1 cellular context compared by ENCODE assay signal in the genomic region with DNA sequence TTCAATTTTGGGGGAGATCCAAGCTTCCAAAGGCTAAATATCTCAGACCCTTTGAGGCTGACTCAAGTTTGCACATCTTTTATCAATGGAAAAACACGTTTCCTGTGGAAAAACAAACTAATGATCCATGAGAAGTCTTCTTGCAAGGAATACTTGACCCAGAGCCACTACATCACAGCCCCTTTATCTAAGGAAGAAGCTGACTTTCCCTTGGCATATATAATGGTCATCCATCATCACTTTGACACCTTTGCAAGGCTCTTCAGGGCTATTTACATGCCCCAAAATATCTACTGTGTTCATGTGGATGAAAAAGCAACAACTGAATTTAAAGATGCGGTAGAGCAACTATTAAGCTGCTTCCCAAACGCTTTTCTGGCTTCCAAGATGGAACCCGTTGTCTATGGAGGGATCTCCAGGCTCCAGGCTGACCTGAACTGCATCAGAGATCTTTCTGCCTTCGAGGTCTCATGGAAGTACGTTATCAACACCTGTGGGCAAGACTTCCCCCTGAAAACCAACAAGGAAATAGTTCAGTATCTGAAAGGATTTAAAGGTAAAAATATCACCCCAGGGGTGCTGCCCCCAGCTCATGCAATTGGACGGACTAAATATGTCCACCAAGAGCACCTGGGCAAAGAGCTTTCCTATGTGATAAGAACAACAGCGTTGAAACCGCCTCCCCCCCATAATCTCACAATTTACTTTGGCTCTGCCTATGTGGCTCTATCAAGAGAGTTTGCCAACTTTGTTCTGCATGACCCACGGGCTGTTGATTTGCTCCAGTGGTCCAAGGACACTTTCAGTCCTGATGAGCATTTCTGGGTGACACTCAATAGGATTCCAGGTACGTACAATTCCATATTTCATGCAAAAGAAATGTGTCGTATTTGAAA.
TF ChIP-seq lines count a peak whose summit lies in the region.

No MANE protein-coding gene starts in this region.

TF ChIP-seq in H1, 55 proteins besides CTCF, POLR2A, EP300 and RAD21:
- TF ChIP-seq YY1 (IDR thresholded peaks at IDR 0.05; ENCODE audit: low read depth, low read length) (0 out of 2 replicates have a peak, but pooled peaks have one; percentile 74), TBP (IDR thresholded peaks at IDR 0.05; ENCODE audit: low read depth, low read length) (no peak), USF2 (IDR thresholded peaks at IDR 0.05; ENCODE audit: low read length) (no peak), NANOG (IDR thresholded peaks at IDR 0.05; ENCODE audit: insufficient read depth, low read depth, low read length, poor library complexity, severe bottlenecking) (no peak), E2F6 (IDR thresholded peaks at IDR 0.05) (no peak), KDM5A (IDR thresholded peaks at IDR 0.05; ENCODE audit: low read length) (no peak)
